In genomic region chr3:61060421-61060861, GRCh38 we compare ENCODE assay signal across 17 cellular contexts.
DNase-seq lines count a peak whose midpoint lies in the region; ATAC-seq, FAIRE-seq and TF ChIP-seq lines count a peak whose summit lies in the region.
"Had no signal": no experiment of that assay in that cellular context is flagged by ENCODE, and none has a peak within 500 bp of the region (broad histone marks: within the 10 kb centered on the region; RNA-seq: fewer than 3 reads in every experiment).

No MANE protein-coding gene starts in this region.

- H3K79me2 ChIP-seq in PC-3 (ENCODE audit: low read length), result no peaks in the 10 kb centered on the region

- POLR2A ChIA-PET in PC-3 (lab: Charles Lee; ENCODE audit: unreplicated experiment), result no interaction called here

- H3F3A ChIP-seq in PC-3 (ENCODE audit: low read length, unreplicated experiment), result no peaks in the 10 kb centered on the region

- H3K27me3 ChIP-seq in PC-3 (ENCODE audit: low read length) (no peaks in the 10 kb centered on the region), foreskin keratinocyte (no peaks in the 10 kb centered on the region), psoas muscle (ENCODE audit: insufficient read depth in 3 of 3, low read length in 2 of 3) (no peaks in the 10 kb centered on the region)

- H3K27ac ChIP-seq in PC-3 (ENCODE audit: low read length), result no peak overlapping the region
- H3K27ac ChIP-seq in foreskin keratinocyte, result no peak overlapping the region
- H3K27ac ChIP-seq in psoas muscle, result no peak overlapping the region

- H3K9ac ChIP-seq in PC-3 (ENCODE audit: low read length), result no peak overlapping the region

- H3K36me3 ChIP-seq in PC-3 (ENCODE audit: low read depth, low read length) (no peaks in the 10 kb centered on the region), psoas muscle (ENCODE audit: insufficient read depth in 1 of 2, low read depth in 1 of 2) (no peaks in the 10 kb centered on the region)

- H3K4me1 ChIP-seq in PC-3 (ENCODE audit: insufficient read depth, low read length) (no peaks in the 10 kb centered on the region), foreskin keratinocyte (no peaks in the 10 kb centered on the region), psoas muscle (no peaks in the 10 kb centered on the region)

- FAIRE-seq in D721Med (lab: Jason Lieb, UNC), result no peak

- no peaks in the 10 kb centered on the region for H3K9me2 ChIP-seq in PC-3 (replicated peaks; ENCODE audit: low read length)

- intact Hi-C loops in PC-3 (cut with micrococcal nuclease) (no loop called here), psoas muscle (cut with DNase I) (no loop called here)

- CTCF ChIA-PET in PC-3 (lab: Charles Lee), result no interaction called here

- BruUV-seq in PC-3 (replicated peaks; lab: Mats Ljungman, UMichigan), result no TSS peak

- ATAC-seq in PC-3, result peak; percentile 20; the same call in 1 of the 2 replicates
- peak; percentile 43 for ATAC-seq in foreskin keratinocyte
- ATAC-seq in psoas muscle, result peak; percentile 77 to 87 (median 82)
- ATAC-seq: Panc1 had no signal

- H3K4me3 ChIP-seq in PC-3 (ENCODE audit: low read length), result no peak overlapping the region
- no peak overlapping the region for H3K4me3 ChIP-seq in psoas muscle

- H4K20me1 ChIP-seq in PC-3 (ENCODE audit: low read length), result no peaks in the 10 kb centered on the region

- WGBS in psoas muscle, 3 donors, result 26 to 44% (median 38%) methylated on average over 2 of the region's 2 CpGs

- no peak overlapping the region for H2AFZ ChIP-seq in PC-3 (ENCODE audit: low read length)

- no peak overlapping the region for H3K4me2 ChIP-seq in PC-3 (ENCODE audit: low read length)

- peak; percentile 93 for DNase-seq in NCI-H82 (lab: John Stamatoyannopoulos, UW)
- peak; percentile 4 for DNase-seq in PC-3
- DNase-seq in foreskin keratinocyte, result peak; percentile 20 to 62
- DNase-seq in psoas muscle, result no peak
- DNase-seq in D721Med (ENCODE audit: insufficient read length, low spot score), result no peak
- DNase-seq in activated T-cell treated with anti-CD3 and anti-CD28 coated beads for 4 hours, result no peak
- DNase-seq in cortex of kidney (lab: John Stamatoyannopoulos, UW), result no peak
- DNase-seq: CD4-positive, alpha-beta T cell; DMS79 treated with DMSO at 0.1 percent for 48 hours; H9; IMR-90; Kasumi-1; NCI-H1105; NCI-H1694 treated with DMSO at 0.1 percent for 48 hours; NCI-H2107; NCI-H748 treated with DMSO at 0.1 percent for 48 hours had no signal

- H3K9me3 ChIP-seq in PC-3 (ENCODE audit: low read length), result no peaks in the 10 kb centered on the region
- H3K9me3 ChIP-seq in psoas muscle, result no peaks in the 10 kb centered on the region

- TF ChIP-seq CTCF in PC-3 (conservative IDR thresholded peaks at IDR 0.05; ENCODE audit: low read depth, low read length) (no peak), foreskin keratinocyte (conservative IDR thresholded peaks at IDR 0.05) (no peak), psoas muscle (IDR thresholded peaks at IDR 0.05) (no peak), D721Med (IDR thresholded peaks at IDR 0.05; ENCODE audit: insufficient read depth, missing control alignments) (no peak)

Comparison
In these comparisons a context has a peak if more than half of its experiments do, and no peak if none do; other contexts are left out.
1. DNase-seq: peak in NCI-H82 (single experiment), PC-3 (single experiment) and foreskin keratinocyte (2 of 2); none in psoas muscle (0 of 2), D721Med (single experiment), activated T-cell treated with anti-CD3 and anti-CD28 coated beads for 4 hours (single experiment) and cortex of kidney (single experiment).
2. ATAC-seq: peak in every context shown above with its lines; median percentile 82 in psoas muscle; 43 in foreskin keratinocyte; 20 in PC-3.